Comparison of ENCODE assay signal across 1 cellular context in genomic region chr3:42053476-42053875, GRCh38.
TF ChIP-seq lines count a peak whose summit lies in the region.

No MANE protein-coding gene starts in this region.

TF ChIP-seq in HepG2, 621 proteins besides CTCF, POLR2A, EP300 and RAD21 (continued from another document):
- no peak for TF ChIP-seq ZNF382 (CRISPR knock-in tag; IDR thresholded peaks at IDR 0.05; ENCODE audit: borderline replicate concordance)
- TF ChIP-seq ZNF577 (CRISPR knock-in tag; IDR thresholded peaks at IDR 0.05; ENCODE audit: borderline replicate concordance, low read depth), result no peak
- TF ChIP-seq, protein P1, sequence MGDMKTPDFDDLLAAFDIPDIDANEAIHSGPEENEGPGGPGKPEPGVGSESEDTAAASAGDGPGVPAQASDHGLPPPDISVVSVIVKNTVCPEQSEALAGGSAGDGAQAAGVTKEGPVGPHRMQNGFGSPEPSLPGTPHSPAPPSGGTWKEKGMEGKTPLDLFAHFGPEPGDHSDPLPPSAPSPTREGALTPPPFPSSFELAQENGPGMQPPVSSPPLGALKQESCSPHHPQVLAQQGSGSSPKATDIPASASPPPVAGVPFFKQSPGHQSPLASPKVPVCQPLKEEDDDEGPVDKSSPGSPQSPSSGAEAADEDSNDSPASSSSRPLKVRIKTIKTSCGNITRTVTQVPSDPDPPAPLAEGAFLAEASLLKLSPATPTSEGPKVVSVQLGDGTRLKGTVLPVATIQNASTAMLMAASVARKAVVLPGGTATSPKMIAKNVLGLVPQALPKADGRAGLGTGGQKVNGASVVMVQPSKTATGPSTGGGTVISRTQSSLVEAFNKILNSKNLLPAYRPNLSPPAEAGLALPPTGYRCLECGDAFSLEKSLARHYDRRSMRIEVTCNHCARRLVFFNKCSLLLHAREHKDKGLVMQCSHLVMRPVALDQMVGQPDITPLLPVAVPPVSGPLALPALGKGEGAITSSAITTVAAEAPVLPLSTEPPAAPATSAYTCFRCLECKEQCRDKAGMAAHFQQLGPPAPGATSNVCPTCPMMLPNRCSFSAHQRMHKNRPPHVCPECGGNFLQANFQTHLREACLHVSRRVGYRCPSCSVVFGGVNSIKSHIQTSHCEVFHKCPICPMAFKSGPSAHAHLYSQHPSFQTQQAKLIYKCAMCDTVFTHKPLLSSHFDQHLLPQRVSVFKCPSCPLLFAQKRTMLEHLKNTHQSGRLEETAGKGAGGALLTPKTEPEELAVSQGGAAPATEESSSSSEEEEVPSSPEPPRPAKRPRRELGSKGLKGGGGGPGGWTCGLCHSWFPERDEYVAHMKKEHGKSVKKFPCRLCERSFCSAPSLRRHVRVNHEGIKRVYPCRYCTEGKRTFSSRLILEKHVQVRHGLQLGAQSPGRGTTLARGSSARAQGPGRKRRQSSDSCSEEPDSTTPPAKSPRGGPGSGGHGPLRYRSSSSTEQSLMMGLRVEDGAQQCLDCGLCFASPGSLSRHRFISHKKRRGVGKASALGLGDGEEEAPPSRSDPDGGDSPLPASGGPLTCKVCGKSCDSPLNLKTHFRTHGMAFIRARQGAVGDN (CRISPR knock-in tag; IDR thresholded peaks at IDR 0.05), result peak; percentile 63
- peak; percentile 46 for TF ChIP-seq TEAD3 (CRISPR knock-in tag; optimal IDR thresholded peaks at IDR 0.05; ENCODE audit: borderline replicate concordance)
- peak; percentile 25; the same call in 1 of the 2 replicates for TF ChIP-seq PITX1 (CRISPR knock-in tag; IDR thresholded peaks at IDR 0.05)
- TF ChIP-seq SSRP1 (CRISPR knock-in tag; IDR thresholded peaks at IDR 0.05), result no peak
- no peak for TF ChIP-seq HNRNPH1 (optimal IDR thresholded peaks at IDR 0.05; ENCODE audit: low read depth, low read length)
- TF ChIP-seq ZNF615 (CRISPR knock-in tag; IDR thresholded peaks at IDR 0.05; ENCODE audit: borderline replicate concordance), result no peak
- TF ChIP-seq RFX5 (IDR thresholded peaks at IDR 0.05; ENCODE audit: low read depth, low read length), result no peak
